Comparison of ENCODE assay signal across 8 cellular contexts in the genomic region with DNA sequence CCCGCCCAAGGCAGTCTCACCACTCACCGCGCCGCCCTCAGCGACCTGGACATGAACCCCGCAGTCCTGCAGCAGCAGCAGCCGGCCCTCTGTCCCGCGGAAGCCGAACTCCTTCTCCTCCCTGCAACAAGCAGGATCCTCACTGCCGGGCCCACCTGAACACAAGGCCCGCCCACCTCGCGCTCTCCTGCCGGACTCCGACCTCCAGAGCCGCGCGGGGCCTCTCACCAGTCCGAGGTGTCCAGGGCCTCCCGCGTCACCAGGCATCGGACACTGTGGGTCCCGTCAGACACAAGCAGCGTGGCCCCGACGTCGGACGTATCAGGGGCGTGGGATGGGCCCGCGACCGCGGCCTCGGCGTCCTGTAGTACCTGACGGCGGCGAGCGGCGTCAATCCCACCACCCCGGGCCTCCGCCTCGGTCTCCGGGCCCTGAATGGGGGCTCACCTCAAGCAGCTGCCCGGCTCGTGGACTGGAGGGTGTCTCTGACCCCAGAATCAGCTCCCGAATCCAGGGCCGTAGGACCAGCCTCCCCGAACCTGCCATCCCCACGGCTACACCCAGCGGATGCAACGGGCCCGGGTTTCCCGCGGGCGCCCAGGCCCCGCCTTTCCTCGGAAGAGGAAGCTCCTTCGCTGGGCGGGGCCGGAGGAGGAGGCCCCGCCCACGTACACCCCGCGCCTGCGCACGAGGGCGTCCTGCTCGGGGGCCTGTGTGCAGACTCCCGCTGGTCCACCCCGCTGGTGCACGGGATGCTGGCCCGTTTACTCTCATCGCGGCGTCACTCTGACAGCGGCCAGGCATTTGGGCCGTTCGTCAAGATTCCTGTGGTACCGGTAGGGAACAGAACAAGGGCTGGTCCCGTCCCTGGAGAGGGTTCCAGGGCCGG. TPM values are rescaled to one million over a fixed set of nuclear protein-coding genes. Genes with fewer than 3 reads are reported as not detected.
DNase-seq lines count a peak whose midpoint lies in the region; ATAC-seq and TF ChIP-seq lines count a peak whose summit lies in the region.

A gene (minus strand): TSS at position 586 of the 889 bp plus-strand sequence. CDS start 40 bp downstream, at position 546.

- no peaks in the 10 kb centered on the region for H3K9me3 Mint-ChIP-seq in T-helper 2 cell treated with Interferon-gamma antibody and Interleukin-4, amounts not matched to agents 5 μg/mL and 100 μg/mL, for 36 hours

- intact Hi-C loops in ascending aorta (cut with DNase I) (loop anchor here (1.0 to 10.0 kb wide), 7 partner anchors 8 to 415 kb away; a partner anchor contains a TSS), vagina (cut with DNase I) (no loop called here)

- H3K27me3 Mint-ChIP-seq in T-helper 2 cell treated with Interferon-gamma antibody and Interleukin-4, amounts not matched to agents 5 μg/mL and 100 μg/mL, for 36 hours (ENCODE audit: low read depth), result no peaks in the 10 kb centered on the region

- peak; percentile 53 for DNase-seq in NCI-H1436 treated with DMSO at 0.1 percent for 48 hours (lab: John Stamatoyannopoulos, UW)
- peak; percentile 94 for DNase-seq in T-helper 2 cell treated with Interferon-gamma antibody and Interleukin-4, amounts not matched to agents 5 μg/mL and 100 μg/mL, for 36 hours (ENCODE audit: low spot score)
- peak; percentile 61 to 95 for DNase-seq in ascending aorta (ENCODE audit: low spot score in 2 of 2)
- peak; percentile 90 for DNase-seq in right atrium auricular region (ENCODE audit: low spot score)
- DNase-seq in vagina (ENCODE audit: extremely low spot score in 2 of 2), result peak in 1 of 2 donors; percentile 94

- peak within 1 kb of the TSS; percentile 86 to 90 for H3K27ac ChIP-seq in ascending aorta
- H3K27ac ChIP-seq in right atrium auricular region, result peak within 1 kb of the TSS; percentile 95 to 97
- H3K27ac ChIP-seq in rectal smooth muscle tissue (ENCODE audit: low read depth, low read length), result peak within 1 kb of the TSS; percentile 90
- peak within 1 kb of the TSS; percentile 90 for H3K27ac ChIP-seq in vagina

- H3K4me1 Mint-ChIP-seq in T-helper 2 cell treated with Interferon-gamma antibody and Interleukin-4, amounts not matched to agents 5 μg/mL and 100 μg/mL, for 36 hours (ENCODE audit: low read depth), result peaks cover 8% of the 10 kb centered on the region

- H3K4me1 ChIP-seq in ascending aorta, result peaks cover 11 to 15% of the 10 kb centered on the region in 2 donors
- H3K4me1 ChIP-seq in right atrium auricular region, result peaks cover 0 to 22% of the 10 kb centered on the region in 2 donors
- peaks cover 11% of the 10 kb centered on the region for H3K4me1 ChIP-seq in rectal smooth muscle tissue (ENCODE audit: control insufficient read depth, insufficient read depth, low read length)
- H3K4me1 ChIP-seq in vagina, result peaks cover 30% of the 10 kb centered on the region

- H3K36me3 ChIP-seq in ascending aorta, result peaks cover 0 to 16% of the 10 kb centered on the region in 2 donors
- no peaks in the 10 kb centered on the region for H3K36me3 ChIP-seq in right atrium auricular region
- peaks cover 4% of the 10 kb centered on the region for H3K36me3 ChIP-seq in rectal smooth muscle tissue (ENCODE audit: control insufficient read depth, insufficient read depth, low read length)
- peaks cover 0 to 10% of the 10 kb centered on the region in 2 donors for H3K36me3 ChIP-seq in vagina

- TF ChIP-seq POLR2A in GM15510 (IDR thresholded peaks at IDR 0.05; ENCODE audit: borderline replicate concordance, extremely low read depth, insufficient read length) (peak; percentile 92), vagina (IDR thresholded peaks at IDR 0.05) (peak; percentile 71 to 93)

- H3K9ac ChIP-seq in rectal smooth muscle tissue (ENCODE audit: low read length), result peak within 1 kb of the TSS; percentile 46

- no peaks in the 10 kb centered on the region for H3K27me3 ChIP-seq in ascending aorta
- H3K27me3 ChIP-seq in right atrium auricular region, result no peaks in the 10 kb centered on the region
- peaks cover 2% of the 10 kb centered on the region for H3K27me3 ChIP-seq in rectal smooth muscle tissue (ENCODE audit: control insufficient read depth, insufficient read depth, low read length)
- no peaks in the 10 kb centered on the region for H3K27me3 ChIP-seq in vagina

- H3K27ac Mint-ChIP-seq in T-helper 2 cell treated with Interferon-gamma antibody and Interleukin-4, amounts not matched to agents 5 μg/mL and 100 μg/mL, for 36 hours, result peak within 1 kb of the TSS; percentile 98

- H3K4me3 ChIP-seq in ascending aorta (peak within 1 kb of the TSS; percentile 62 to 97), right atrium auricular region (peak within 1 kb of the TSS; percentile 82 to 88), rectal smooth muscle tissue (ENCODE audit: low read length) (peak within 1 kb of the TSS; percentile 98), vagina (peak within 1 kb of the TSS; percentile 84 to 99)

- peak within 1 kb of the TSS; percentile 95 for H3K4me3 Mint-ChIP-seq in T-helper 2 cell treated with Interferon-gamma antibody and Interleukin-4, amounts not matched to agents 5 μg/mL and 100 μg/mL, for 36 hours

- peak; percentile 52 for ATAC-seq in HG02763 (IDR thresholded peaks at IDR 0.05; ENCODE audit: unreplicated experiment)

- peaks cover 18% of the 10 kb centered on the region for H3K36me3 Mint-ChIP-seq in T-helper 2 cell treated with Interferon-gamma antibody and Interleukin-4, amounts not matched to agents 5 μg/mL and 100 μg/mL, for 36 hours (ENCODE audit: low read depth)

- TF ChIP-seq CTCF in ascending aorta (IDR thresholded peaks at IDR 0.05) (no peak), right atrium auricular region (IDR thresholded peaks at IDR 0.05) (peak in 1 of 2 donors; percentile 17), vagina (IDR thresholded peaks at IDR 0.05) (no peak)

- H3K9me3 ChIP-seq in ascending aorta, result no peaks in the 10 kb centered on the region
- H3K9me3 ChIP-seq in right atrium auricular region, result no peaks in the 10 kb centered on the region
- H3K9me3 ChIP-seq in vagina, result no peaks in the 10 kb centered on the region

RNA-seq across cellular contexts. Expression of the gene that starts here (rescaled TPM):
- 14.5 TPM for total RNA-seq in ascending aorta
- total RNA-seq in right atrium auricular region, result 10 to 100 TPM in 1 of 2 donors, 1 to 10 TPM in 1; 7.0 to 10.8 TPM
- total RNA-seq in vagina, result 38.8 TPM
